8 cellular contexts compared by ENCODE assay signal in the genomic region with DNA sequence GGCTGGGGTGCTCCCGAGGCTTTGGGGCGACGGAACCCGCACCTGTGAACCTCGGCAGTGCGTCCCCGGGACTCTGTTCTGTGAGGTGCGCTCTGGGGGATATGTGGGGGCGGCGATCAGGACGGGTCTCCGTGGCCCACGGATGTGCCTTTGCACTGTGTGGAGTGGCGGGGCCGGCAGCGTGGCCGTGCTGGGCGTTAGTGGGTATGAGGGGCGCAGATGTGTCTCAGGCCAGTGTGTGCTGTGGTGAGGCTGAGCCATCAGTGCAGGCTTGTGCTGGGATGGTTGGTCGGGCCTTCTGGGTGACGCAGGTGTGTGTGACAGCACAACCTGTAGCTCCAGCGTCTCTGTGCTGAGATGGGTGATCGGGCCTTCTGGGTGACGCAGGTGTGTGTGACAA. TPM values are rescaled to one million over a fixed set of nuclear protein-coding genes. Genes with fewer than 3 reads are reported as not detected.
A peak's percentile ranks its signal among the peaks of the same experiment; 100 is the strongest.
DNase-seq lines count a peak whose midpoint lies in the region; ATAC-seq and TF ChIP-seq lines count a peak whose summit lies in the region.

No MANE protein-coding gene starts in this region.

- H3K36me3 ChIP-seq in WERI-Rb-1 (no peaks in the 10 kb centered on the region; the same call in 1 of the 2 replicates), skeletal muscle satellite cell (ENCODE audit: insufficient read depth, low read length) (peaks cover 21% of the 10 kb centered on the region)

- H3K4me2 ChIP-seq in skeletal muscle satellite cell (ENCODE audit: low read length), result peak overlapping the region; percentile 93

- H3K9me3 ChIP-seq in WERI-Rb-1 (ENCODE audit: severe bottlenecking) (no peaks in the 10 kb centered on the region), skeletal muscle satellite cell (replicated peaks; ENCODE audit: low read length) (no peaks in the 10 kb centered on the region)

- TF ChIP-seq CTCF in WERI-Rb-1 (IDR thresholded peaks at IDR 0.05; ENCODE audit: low read depth, low read length) (no peak), foreskin fibroblast (IDR thresholded peaks at IDR 0.05; ENCODE audit: low read depth, low read length) (no peak)

- DNase-seq in WERI-Rb-1 (no peak), foreskin fibroblast (no peak), SK-N-DZ (ENCODE audit: low spot score) (no peak), NCI-H146 (lab: John Stamatoyannopoulos, UW) (no peak)
- no peak for DNase-seq in activated CD4-positive, alpha-beta T cell treated with anti-CD3 and anti-CD28 coated beads for 48 hours

- H3K4me3 ChIP-seq in WERI-Rb-1 (ENCODE audit: low read depth, low read length), result peak overlapping the region; percentile 63
- peak overlapping the region; percentile 64 to 69 for H3K4me3 ChIP-seq in foreskin fibroblast (ENCODE audit: low read depth in 1 of 2, low read length in 2 of 2)
- H3K4me3 ChIP-seq in skeletal muscle satellite cell (ENCODE audit: low read length), result peak overlapping the region; percentile 82

- H3K27me3 ChIP-seq in WERI-Rb-1 (ENCODE audit: insufficient read depth, low read depth, severe bottlenecking) (no peaks in the 10 kb centered on the region), skeletal muscle satellite cell (ENCODE audit: control insufficient read depth, insufficient read depth, low read length) (no peaks in the 10 kb centered on the region)

- H3K4me1 ChIP-seq in skeletal muscle satellite cell (ENCODE audit: control insufficient read depth, insufficient read depth, low read length), result peaks cover 11% of the 10 kb centered on the region

- H3K9ac ChIP-seq in skeletal muscle satellite cell (ENCODE audit: low read depth, low read length), result peak overlapping the region; percentile 94

- ATAC-seq in GM21381 (IDR thresholded peaks at IDR 0.05; ENCODE audit: unreplicated experiment), result peak; percentile 8
- no peak for ATAC-seq in HG02623 (IDR thresholded peaks at IDR 0.05; ENCODE audit: unreplicated experiment)

- peak overlapping the region; percentile 49 for H3K27ac ChIP-seq in WERI-Rb-1

RNA-seq across cellular contexts. Expression of a gene that starts 16.9 kb away (rescaled TPM):
- total RNA-seq in skeletal muscle satellite cell (2012; rRNA removed), result 6.6 and 7.4 TPM in 2 replicates
- 17.5 and 21.5 TPM in 2 replicates for polyA plus RNA-seq in SK-N-DZ (2014; cell fraction: cytosol; rRNA removed)
- 36.6 and 47.3 TPM in 2 replicates for polyA plus RNA-seq in SK-N-DZ (2014; cell fraction: nucleus; rRNA removed)
